Comparison of ENCODE assay signal across 16 cellular contexts in the genomic region with DNA sequence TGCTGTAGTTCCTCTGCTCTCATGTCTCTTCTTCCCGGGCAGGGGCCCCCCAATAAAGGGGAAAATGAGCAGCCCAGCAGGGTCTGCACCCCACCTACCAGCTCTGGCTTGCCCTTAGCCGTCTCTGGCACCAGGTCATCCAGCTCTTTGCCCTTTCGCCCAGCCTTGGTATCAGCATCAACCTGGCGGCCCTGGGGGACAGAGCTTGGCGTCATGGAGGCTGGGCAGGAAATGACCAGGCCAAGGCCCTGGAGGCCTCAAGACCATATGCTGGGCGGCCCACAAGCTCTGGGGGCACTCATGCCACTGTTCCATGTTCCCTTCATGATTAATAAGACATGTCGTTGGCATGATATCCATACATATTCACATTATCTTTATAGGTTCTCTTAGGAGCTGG. TPM values are rescaled to one million over a fixed set of nuclear protein-coding genes. Genes with fewer than 3 reads are reported as not detected.
DNase-seq lines count a peak whose midpoint lies in the region; ATAC-seq, FAIRE-seq and TF ChIP-seq lines count a peak whose summit lies in the region.
"Had no signal": no experiment of that assay in that cellular context is flagged by ENCODE, and none has a peak within 500 bp of the region (broad histone marks: within the 10 kb centered on the region; RNA-seq: fewer than 3 reads in every experiment).

No MANE protein-coding gene starts in this region.

- BruUV-seq in IMR-90 (replicated peaks; lab: Mats Ljungman, UMichigan) (no TSS peak), K562 (replicated peaks; lab: Mats Ljungman, UMichigan) (no TSS peak)

- H4K20me1 ChIP-seq in IMR-90 (ENCODE audit: insufficient read depth, low read length): no peaks in the 10 kb centered on the region; the same call in 1 of the 2 replicates
- no peaks in the 10 kb centered on the region for H4K20me1 ChIP-seq in K562 (replicated peaks; ENCODE audit: control insufficient read depth, insufficient read depth, low read length)

- H3K56ac ChIP-seq in IMR-90 (ENCODE audit: extremely low read depth, insufficient read depth, low read length): no peak overlapping the region

- H3K18ac ChIP-seq in IMR-90 (ENCODE audit: low read depth, low read length): no peak overlapping the region

- peaks cover 5 to 6% of the 10 kb centered on the region in 2 experiments for H3K79me1 ChIP-seq in IMR-90 (ENCODE audit: low read depth in 1 of 2, low read length in 2 of 2)

- H3K36me3 ChIP-seq in IMR-90 (ENCODE audit: control insufficient read depth, insufficient read depth, low read length): peaks cover 68% of the 10 kb centered on the region
- H3K36me3 ChIP-seq in K562 (ENCODE audit: control insufficient read depth, insufficient read depth, low read length): peaks cover 89% of the 10 kb centered on the region

- H2AK5ac ChIP-seq in IMR-90 (ENCODE audit: low read depth, low read length): no peak overlapping the region

- H2BK120ac ChIP-seq in IMR-90 (ENCODE audit: low read depth, low read length): no peak overlapping the region

- TF ChIP-seq POLR2A in IMR-90 (IDR thresholded peaks at IDR 0.05; ENCODE audit: low read depth, low read length): no peak
- no peak for TF ChIP-seq POLR2A in K562 (conservative IDR thresholded peaks at IDR 0.05)

- no peak overlapping the region for H4K5ac ChIP-seq in IMR-90 (ENCODE audit: low read depth, low read length)

- no peak overlapping the region for H3K9ac ChIP-seq in IMR-90 (ENCODE audit: low read depth, low read length)
- H3K9ac ChIP-seq in K562 (ENCODE audit: insufficient read depth in 1 of 2, low read depth in 2 of 2, low read length in 2 of 2): no peak overlapping the region
- H3K9ac ChIP-seq: BLaER1 treated with 17β-estradiol and CSF1 and Interleukin-3, amounts not matched to agents 10 nM and 100 nM; GM23248 had no signal

- H3K27me3 ChIP-seq in IMR-90 (ENCODE audit: control insufficient read depth, insufficient read depth, low read length) (no peaks in the 10 kb centered on the region), K562 (ENCODE audit: control insufficient read depth in 2 of 2, insufficient read depth in 2 of 2, low read length in 2 of 2) (no peaks in the 10 kb centered on the region)
- H3K27me3 ChIP-seq: BLaER1 treated with 17β-estradiol and CSF1 and Interleukin-3, amounts not matched to agents 10 nM and 100 nM had no signal

- no peak for TF ChIP-seq RAD21 in IMR-90 (IDR thresholded peaks at IDR 0.05; ENCODE audit: low read length)
- TF ChIP-seq RAD21 in K562 (CRISPR knock-in tag; conservative IDR thresholded peaks at IDR 0.05 in 1 of 2, IDR thresholded peaks at IDR 0.05 in 1 of 2): no peak

- no peaks in the 10 kb centered on the region for H3K79me2 ChIP-seq in K562 (ENCODE audit: control insufficient read depth, insufficient read depth, low read length)

- H3K4me2 ChIP-seq in IMR-90 (ENCODE audit: low read depth, low read length) (no peak overlapping the region), K562 (ENCODE audit: insufficient read depth, low read length) (no peak overlapping the region)
- H3K4me2 ChIP-seq: BLaER1 treated with 17β-estradiol and CSF1 and Interleukin-3, amounts not matched to agents 10 nM and 100 nM had no signal

- 100% methylated on average over 3 of the region's 7 CpGs; no CpG with 5 or more reads in 1 of the 2 experiments for WGBS in IMR-90 (ENCODE audit: extremely low coverage in 2 of 2, insufficient read length in 1 of 2), 2 experiments
- 94% methylated on average over 7 of the region's 7 CpGs for WGBS in K562 (ENCODE audit: insufficient coverage, low coverage, missing lambda C conversion rate)

- no peak overlapping the region for H3K4me3 ChIP-seq in IMR-90 (ENCODE audit: insufficient read depth, low read depth, low read length)
- no peak overlapping the region for H3K4me3 ChIP-seq in K562
- H3K4me3 ChIP-seq: BLaER1 treated with 17β-estradiol and CSF1 and Interleukin-3, amounts not matched to agents 10 nM and 100 nM; GM23248 had no signal

- no peaks in the 10 kb centered on the region for H3K4me1 ChIP-seq in IMR-90 (ENCODE audit: control insufficient read depth, insufficient read depth, low read length)
- H3K4me1 ChIP-seq in K562 (replicated peaks in 1 of 2; ENCODE audit: control insufficient read depth in 2 of 2, insufficient read depth in 2 of 2, low read length in 2 of 2): peaks cover 0 to 3% of the 10 kb centered on the region in 2 experiments; a peak in 2 of 5 replicates

- H3K36me3 Mint-ChIP-seq in activated T-cell treated with anti-CD3 and anti-CD28 coated beads, Interleukin-2, amount 50 U/mL, for 24 hours (ENCODE audit: low read depth): peaks cover 95% of the 10 kb centered on the region
- H3K36me3 Mint-ChIP-seq in stimulated activated effector memory CD8-positive, alpha-beta T cell treated with anti-CD3 and anti-CD28 coated beads, Interleukin-12 subunit alpha, Interleukin-12 subunit beta, amount 100 ng/mL, for 72 hours: peaks cover 100% of the 10 kb centered on the region

- no peak overlapping the region for H2BK15ac ChIP-seq in IMR-90 (ENCODE audit: low read depth, low read length)

- H2AK9ac ChIP-seq in IMR-90 (replicated peaks; ENCODE audit: low read depth, low read length, poor library complexity): peak overlapping the region; percentile 13

- no peak overlapping the region for H2BK20ac ChIP-seq in IMR-90 (ENCODE audit: low read depth, low read length)

- in situ Hi-C loops in IMR-90 (cut with MboI; ENCODE audit: low sequenced_read_pairs): no loop called here
- in situ Hi-C loops in K562 (cut with MboI): no loop called here

- no peak overlapping the region for H3K23ac ChIP-seq in IMR-90 (ENCODE audit: low read depth, low read length)

- DNase-seq in activated T-cell treated with anti-CD3 and anti-CD28 coated beads, Interleukin-2, amount 50 U/mL, for 24 hours: no peak
- DNase-seq in activated T-cell treated with anti-CD3 and anti-CD28 coated beads for 4 hours (no peak), IMR-90 (no peak), K562 (ENCODE audit: extremely low read depth in 1 of 4, low spot score in 3 of 4) (no peak)
- no peak for DNase-seq in stimulated activated effector memory CD8-positive, alpha-beta T cell treated with anti-CD3 and anti-CD28 coated beads, Interleukin-12 subunit alpha, Interleukin-12 subunit beta, amount 100 ng/mL, for 72 hours (ENCODE audit: low spot score in 2 of 2)
- DNase-seq: ACHN; Calu3; CD4-positive, alpha-beta T cell; DMS 273 treated with DMSO at 0.1 percent for 48 hours; GM23248 had no signal

- H2AFZ ChIP-seq in IMR-90 (replicated peaks; ENCODE audit: low read length, poor library complexity) (no peak overlapping the region), K562 (ENCODE audit: low read depth, low read length) (no peak overlapping the region)
- H2AFZ ChIP-seq: GM23248 had no signal

- ATAC-seq in IMR-90 (ENCODE audit: low read depth): no peak
- no peak for ATAC-seq in K562
- no peak for ATAC-seq in stimulated activated effector memory CD8-positive, alpha-beta T cell treated with anti-CD3 and anti-CD28 coated beads, Interleukin-12 subunit alpha, Interleukin-12 subunit beta, amount 100 ng/mL, for 72 hours
- no peak for ATAC-seq in GM21786 (IDR thresholded peaks at IDR 0.05; ENCODE audit: unreplicated experiment)
- no peak for ATAC-seq in HG02840 (IDR thresholded peaks at IDR 0.05; ENCODE audit: low FRiP score, unreplicated experiment)
- ATAC-seq: HCT116 had no signal

- H3K9me3 ChIP-seq in IMR-90 (ENCODE audit: control insufficient read depth, insufficient read depth, low read length) (no peaks in the 10 kb centered on the region), K562 (replicated peaks; ENCODE audit: control insufficient read depth, insufficient read depth, low read depth, low read length) (no peaks in the 10 kb centered on the region)
- H3K9me3 ChIP-seq: BLaER1 treated with 17β-estradiol and CSF1 and Interleukin-3, amounts not matched to agents 10 nM and 100 nM had no signal

- intact Hi-C loops in IMR-90 (cut with micrococcal nuclease): no loop called here
- intact Hi-C loops in K562 (cut with micrococcal nuclease): no loop called here

- TF ChIP-seq CTCF in IMR-90 (conservative IDR thresholded peaks at IDR 0.05; ENCODE audit: low read depth, low read length) (no peak), K562 (IDR thresholded peaks at IDR 0.05 in 2 of 3, conservative IDR thresholded peaks at IDR 0.05 in 1 of 3; ENCODE audit: insufficient read depth in 2 of 3, low read depth in 1 of 3, low read length in 3 of 3) (no peak)

- H3K27ac Mint-ChIP-seq in activated T-cell treated with anti-CD3 and anti-CD28 coated beads, Interleukin-2, amount 50 U/mL, for 24 hours: peak overlapping the region; percentile 70
- H3K27ac Mint-ChIP-seq in stimulated activated effector memory CD8-positive, alpha-beta T cell treated with anti-CD3 and anti-CD28 coated beads, Interleukin-12 subunit alpha, Interleukin-12 subunit beta, amount 100 ng/mL, for 72 hours: peak overlapping the region; percentile 87
- H3K27ac Mint-ChIP-seq: CD4-positive, alpha-beta T cell had no signal

- no peaks in the 10 kb centered on the region for H3K9me3 Mint-ChIP-seq in activated T-cell treated with anti-CD3 and anti-CD28 coated beads, Interleukin-2, amount 50 U/mL, for 24 hours
- H3K9me3 Mint-ChIP-seq in stimulated activated effector memory CD8-positive, alpha-beta T cell treated with anti-CD3 and anti-CD28 coated beads, Interleukin-12 subunit alpha, Interleukin-12 subunit beta, amount 100 ng/mL, for 72 hours: no peaks in the 10 kb centered on the region
- H3K9me3 Mint-ChIP-seq: CD4-positive, alpha-beta T cell had no signal

- H4K8ac ChIP-seq in IMR-90 (ENCODE audit: low read depth in 2 of 2, low read length in 2 of 2): no peak overlapping the region

- no peak for FAIRE-seq in K562 (lab: Jason Lieb, UNC)
- FAIRE-seq: GM18507, H54 had no signal

- no peak overlapping the region for H3K14ac ChIP-seq in IMR-90 (replicated peaks; ENCODE audit: low read depth, low read length)

- no peak for TF ChIP-seq EP300 in K562 (IDR thresholded peaks at IDR 0.05; ENCODE audit: low read length)

- dilution Hi-C loops in IMR-90 (cut with HindIII; ENCODE audit: low sequenced_read_pairs, unreplicated experiment): no loop called here

- no peaks in the 10 kb centered on the region for H3K27me3 Mint-ChIP-seq in activated T-cell treated with anti-CD3 and anti-CD28 coated beads, Interleukin-2, amount 50 U/mL, for 24 hours
- H3K27me3 Mint-ChIP-seq: CD4-positive, alpha-beta T cell had no signal

- H2BK5ac ChIP-seq in IMR-90 (ENCODE audit: low read depth, low read length, poor library complexity, severe bottlenecking): no peak overlapping the region

- H3K4me3 Mint-ChIP-seq in activated T-cell treated with anti-CD3 and anti-CD28 coated beads, Interleukin-2, amount 50 U/mL, for 24 hours: no peak overlapping the region
- no peak overlapping the region for H3K4me3 Mint-ChIP-seq in stimulated activated effector memory CD8-positive, alpha-beta T cell treated with anti-CD3 and anti-CD28 coated beads, Interleukin-12 subunit alpha, Interleukin-12 subunit beta, amount 100 ng/mL, for 72 hours
- H3K4me3 Mint-ChIP-seq: CD4-positive, alpha-beta T cell had no signal

- H3K27ac ChIP-seq in IMR-90 (ENCODE audit: insufficient read depth, low read length): no peak overlapping the region
- H3K27ac ChIP-seq in K562 (ENCODE audit: extremely low read depth, low read depth, low read length): no peak overlapping the region
- H3K27ac ChIP-seq: BLaER1 treated with 17β-estradiol and CSF1 and Interleukin-3, amounts not matched to agents 10 nM and 100 nM; GM23248 had no signal

- POLR2A ChIA-PET in IMR-90 (lab: Charles Lee; ENCODE audit: unreplicated experiment): no interaction called here
- POLR2A ChIA-PET in K562 (lab: Yijun Ruan, JAX): interaction anchor here (1.1 to 8.7 kb wide), 3 partner anchors 10 to 31 kb away, joined by 3 to 124 read pairs (median 4); a partner anchor contains a TSS

- H3K9me1 ChIP-seq in IMR-90 (ENCODE audit: insufficient read depth, low read length) (no peaks in the 10 kb centered on the region; the same call in 1 of the 2 replicates), K562 (ENCODE audit: control insufficient read depth, insufficient read depth, low read length) (no peaks in the 10 kb centered on the region)

- no peak overlapping the region for H4K91ac ChIP-seq in IMR-90 (ENCODE audit: insufficient read depth, low read depth, low read length)

- H3K4me1 Mint-ChIP-seq in activated T-cell treated with anti-CD3 and anti-CD28 coated beads, Interleukin-2, amount 50 U/mL, for 24 hours (ENCODE audit: low read depth): no peaks in the 10 kb centered on the region
- H3K4me1 Mint-ChIP-seq in stimulated activated effector memory CD8-positive, alpha-beta T cell treated with anti-CD3 and anti-CD28 coated beads, Interleukin-12 subunit alpha, Interleukin-12 subunit beta, amount 100 ng/mL, for 72 hours: no peaks in the 10 kb centered on the region

- CTCF ChIA-PET in IMR-90 (lab: Yijun Ruan, JAX) (no interaction called here), K562 (lab: Yijun Ruan, JAX; ENCODE audit: low intra/inter-chr PET ratio) (no interaction called here)

- no peak overlapping the region for H3K4ac ChIP-seq in IMR-90 (ENCODE audit: low read depth, low read length)

RNA-seq across cellular contexts. Expression of a gene that starts 14.7 kb away (rescaled TPM):
- total RNA-seq in IMR-90 (2012; rRNA removed): 4,816 and 6,155 TPM in 2 replicates
- polyA plus RNA-seq in IMR-90 (2012; rRNA removed): 6,979 and 8,569 TPM in 2 replicates
- 4,737 and 9,751 TPM in 2 replicates for polyA plus RNA-seq in IMR-90 (2012; cell fraction: cytosol; rRNA removed)
- 1,664 and 4,642 TPM in 2 replicates for polyA plus RNA-seq in IMR-90 (2012; cell fraction: nucleus; rRNA removed; ENCODE audit: low replicate concordance)
- total RNA-seq in K562 (2011; cell fraction: chromatin; rRNA removed; ENCODE audit: low replicate concordance): 310 and 505 TPM in 2 replicates
- total RNA-seq in K562 (2011; cell fraction: nucleolus; rRNA removed): 376 and 393 TPM in 2 replicates
- total RNA-seq in K562 (2011; cell fraction: nucleoplasm; rRNA removed): 418 and 429 TPM in 2 replicates
- total RNA-seq in K562 (2014; rRNA removed): 732 and 768 TPM in 2 replicates
- 816 and 934 TPM in 2 replicates for total RNA-seq in K562 (2014; rRNA removed; fragmentation: Illumina TruSeq; extraction: Trizol)
- 939 and 958 TPM in 2 replicates for total RNA-seq in K562 (2015; rRNA removed; fragmentation: Illumina TruSeq; extraction: Trizol)
- total RNA-seq in K562 (2021): 535 and 557 TPM in 2 replicates
- polyA plus RNA-seq in K562 (2011; rRNA removed): 1,427 and 1,548 TPM in 2 replicates
- 926 and 1,517 TPM in 2 replicates for polyA plus RNA-seq in K562 (2011; cell fraction: cytosol; rRNA removed)
- 539 and 809 TPM in 2 replicates for polyA plus RNA-seq in K562 (2011; cell fraction: nucleus; rRNA removed)
- polyA plus RNA-seq in K562 (2012): 904 and 962 TPM in 2 replicates
- polyA plus RNA-seq in K562 (2014; fragmentation: Illumina TruSeq; extraction: Trizol): 745 and 824 TPM in 2 replicates
- 1,000 to 10,000 TPM; 1,377 to 1,664 TPM for polyA plus RNA-seq in K562 (2014; fragmentation: Nextera tagmentation; extraction: Ambion mirVana)
- 954 and 1,028 TPM in 2 replicates for polyA plus RNA-seq in K562 (2014; rRNA removed)
- polyA minus RNA-seq in K562 (2011; rRNA and poly(A)+ RNA removed): 374 and 408 TPM in 2 replicates
- polyA minus RNA-seq in K562 (2011; cell fraction: cytosol; rRNA and poly(A)+ RNA removed): 157 and 158 TPM in 2 replicates
- polyA minus RNA-seq in K562 (2011; cell fraction: nucleus; rRNA and poly(A)+ RNA removed): 136 and 283 TPM in 2 replicates

RNA-seq across cellular contexts. Expression of a gene that starts 16.4 kb away (rescaled TPM):
- total RNA-seq in IMR-90 (2012; rRNA removed) (41.4 and 42.3 TPM in 2 replicates), K562 (2014; rRNA removed) (30.8 and 32.4 TPM in 2 replicates), K562 (2014; rRNA removed; fragmentation: Illumina TruSeq; extraction: Trizol) (36.6 and 41.1 TPM in 2 replicates), K562 (2015; rRNA removed; fragmentation: Illumina TruSeq; extraction: Trizol) (35.0 and 35.9 TPM in 2 replicates), K562 (2021) (70.2 and 86.0 TPM in 2 replicates)
- polyA plus RNA-seq in IMR-90 (2012; rRNA removed) (43.8 and 44.3 TPM in 2 replicates), K562 (2011; rRNA removed) (45.1 and 64.6 TPM in 2 replicates), K562 (2014; fragmentation: Illumina TruSeq; extraction: Trizol) (75.9 and 84.8 TPM in 2 replicates), K562 (2014; fragmentation: Nextera tagmentation; extraction: Ambion mirVana) (10 to 100 TPM; 11.9 to 29.1 TPM), K562 (2014; rRNA removed) (49.8 and 54.0 TPM in 2 replicates)
- 13.3 and 20.0 TPM in 2 replicates for polyA plus RNA-seq in IMR-90 (2012; cell fraction: cytosol; rRNA removed)
- polyA plus RNA-seq in IMR-90 (2012; cell fraction: nucleus; rRNA removed; ENCODE audit: low replicate concordance): 107 and 224 TPM in 2 replicates
- total RNA-seq in K562 (2011; cell fraction: chromatin; rRNA removed; ENCODE audit: low replicate concordance): 585 and 631 TPM in 2 replicates
- 245 and 259 TPM in 2 replicates for total RNA-seq in K562 (2011; cell fraction: nucleolus; rRNA removed)
- total RNA-seq in K562 (2011; cell fraction: nucleoplasm; rRNA removed): 295 and 306 TPM in 2 replicates
- 21.5 and 23.9 TPM in 2 replicates for polyA plus RNA-seq in K562 (2011; cell fraction: cytosol; rRNA removed)
- 217 and 238 TPM in 2 replicates for polyA plus RNA-seq in K562 (2011; cell fraction: nucleus; rRNA removed)
- 80.2 and 85.8 TPM in 2 replicates for polyA plus RNA-seq in K562 (2012)
- 86.2 and 108 TPM in 2 replicates for polyA minus RNA-seq in K562 (2011; rRNA and poly(A)+ RNA removed)
- 50.7 and 61.7 TPM in 2 replicates for polyA minus RNA-seq in K562 (2011; cell fraction: cytosol; rRNA and poly(A)+ RNA removed)
- 101 and 155 TPM in 2 replicates for polyA minus RNA-seq in K562 (2011; cell fraction: nucleus; rRNA and poly(A)+ RNA removed)

RNA-seq across cellular contexts. Expression of a gene that starts 20.5 kb away (rescaled TPM):
- 78.3 and 90.0 TPM in 2 replicates for total RNA-seq in IMR-90 (2012; rRNA removed)
- polyA plus RNA-seq in IMR-90 (2012; rRNA removed): 112 and 117 TPM in 2 replicates
- 121 and 135 TPM in 2 replicates for polyA plus RNA-seq in IMR-90 (2012; cell fraction: cytosol; rRNA removed)
- polyA plus RNA-seq in IMR-90 (2012; cell fraction: nucleus; rRNA removed; ENCODE audit: low replicate concordance): 47.4 and 68.8 TPM in 2 replicates
- 35.1 and 55.9 TPM in 2 replicates for total RNA-seq in K562 (2011; cell fraction: chromatin; rRNA removed; ENCODE audit: low replicate concordance)
- 41.3 and 44.7 TPM in 2 replicates for total RNA-seq in K562 (2011; cell fraction: nucleolus; rRNA removed)
- total RNA-seq in K562 (2011; cell fraction: nucleoplasm; rRNA removed): 39.9 and 49.7 TPM in 2 replicates
- 67.3 and 70.7 TPM in 2 replicates for total RNA-seq in K562 (2014; rRNA removed)
- 32.9 and 42.8 TPM in 2 replicates for total RNA-seq in K562 (2014; rRNA removed; fragmentation: Illumina TruSeq; extraction: Trizol)
- total RNA-seq in K562 (2015; rRNA removed; fragmentation: Illumina TruSeq; extraction: Trizol): 65.2 and 69.4 TPM in 2 replicates
- total RNA-seq in K562 (2021): 77.3 and 95.4 TPM in 2 replicates
- 65.7 and 66.5 TPM in 2 replicates for polyA plus RNA-seq in K562 (2011; rRNA removed)
- 64.6 and 71.6 TPM in 2 replicates for polyA plus RNA-seq in K562 (2011; cell fraction: cytosol; rRNA removed)
- polyA plus RNA-seq in K562 (2011; cell fraction: nucleus; rRNA removed): 40.3 and 43.8 TPM in 2 replicates
- 67.7 and 86.1 TPM in 2 replicates for polyA plus RNA-seq in K562 (2012)
- polyA plus RNA-seq in K562 (2014; fragmentation: Illumina TruSeq; extraction: Trizol): 55.7 and 65.2 TPM in 2 replicates
- 10 to 100 TPM; 48.2 to 68.6 TPM for polyA plus RNA-seq in K562 (2014; fragmentation: Nextera tagmentation; extraction: Ambion mirVana)
- 69.7 and 75.5 TPM in 2 replicates for polyA plus RNA-seq in K562 (2014; rRNA removed)
- polyA minus RNA-seq in K562 (2011; rRNA and poly(A)+ RNA removed): 29.8 and 36.9 TPM in 2 replicates
- 14.5 and 23.7 TPM in 2 replicates for polyA minus RNA-seq in K562 (2011; cell fraction: cytosol; rRNA and poly(A)+ RNA removed)
- polyA minus RNA-seq in K562 (2011; cell fraction: nucleus; rRNA and poly(A)+ RNA removed): 14.0 and 19.5 TPM in 2 replicates

RNA-seq across cellular contexts. Expression of a gene that starts 44.8 kb away (rescaled TPM):
- 137 and 150 TPM in 2 replicates for total RNA-seq in IMR-90 (2012; rRNA removed)
- polyA plus RNA-seq in IMR-90 (2012; rRNA removed): 153 and 157 TPM in 2 replicates
- 133 and 158 TPM in 2 replicates for polyA plus RNA-seq in IMR-90 (2012; cell fraction: cytosol; rRNA removed)
- 156 and 212 TPM in 2 replicates for polyA plus RNA-seq in IMR-90 (2012; cell fraction: nucleus; rRNA removed; ENCODE audit: low replicate concordance)
- total RNA-seq in K562 (2011; cell fraction: chromatin; rRNA removed; ENCODE audit: low replicate concordance): 495 and 946 TPM in 2 replicates
- total RNA-seq in K562 (2011; cell fraction: nucleolus; rRNA removed): 651 and 665 TPM in 2 replicates
- total RNA-seq in K562 (2011; cell fraction: nucleoplasm; rRNA removed): 590 and 653 TPM in 2 replicates
- total RNA-seq in K562 (2014; rRNA removed): 176 and 237 TPM in 2 replicates
- 113 and 132 TPM in 2 replicates for total RNA-seq in K562 (2014; rRNA removed; fragmentation: Illumina TruSeq; extraction: Trizol)
- 132 and 133 TPM in 2 replicates for total RNA-seq in K562 (2015; rRNA removed; fragmentation: Illumina TruSeq; extraction: Trizol)
- 237 and 251 TPM in 2 replicates for total RNA-seq in K562 (2021)
- 164 and 228 TPM in 2 replicates for polyA plus RNA-seq in K562 (2011; rRNA removed)
- polyA plus RNA-seq in K562 (2011; cell fraction: cytosol; rRNA removed): 207 and 344 TPM in 2 replicates
- 429 and 469 TPM in 2 replicates for polyA plus RNA-seq in K562 (2011; cell fraction: nucleus; rRNA removed)
- polyA plus RNA-seq in K562 (2012): 168 and 357 TPM in 2 replicates
- 396 and 420 TPM in 2 replicates for polyA plus RNA-seq in K562 (2014; fragmentation: Illumina TruSeq; extraction: Trizol)
- 100 to 1,000 TPM; 156 to 194 TPM for polyA plus RNA-seq in K562 (2014; fragmentation: Nextera tagmentation; extraction: Ambion mirVana)
- 146 and 160 TPM in 2 replicates for polyA plus RNA-seq in K562 (2014; rRNA removed)
- polyA minus RNA-seq in K562 (2011; rRNA and poly(A)+ RNA removed): 245 and 274 TPM in 2 replicates
- polyA minus RNA-seq in K562 (2011; cell fraction: cytosol; rRNA and poly(A)+ RNA removed): 212 and 259 TPM in 2 replicates
- polyA minus RNA-seq in K562 (2011; cell fraction: nucleus; rRNA and poly(A)+ RNA removed): 126 and 169 TPM in 2 replicates

RNA-seq across cellular contexts. Expression of a gene that starts 48.9 kb away (rescaled TPM):
- total RNA-seq in IMR-90 (2012; rRNA removed) (191 and 272 TPM in 2 replicates), K562 (2014; rRNA removed) (28.7 and 39.7 TPM in 2 replicates), K562 (2014; rRNA removed; fragmentation: Illumina TruSeq; extraction: Trizol) (32.2 and 33.8 TPM in 2 replicates), K562 (2015; rRNA removed; fragmentation: Illumina TruSeq; extraction: Trizol) (28.2 and 29.0 TPM in 2 replicates), K562 (2021) (37.1 and 40.6 TPM in 2 replicates)
- polyA plus RNA-seq in IMR-90 (2012; rRNA removed) (112 and 125 TPM in 2 replicates), K562 (2011; rRNA removed) (45.4 and 63.8 TPM in 2 replicates), K562 (2014; fragmentation: Illumina TruSeq; extraction: Trizol) (46.8 and 53.2 TPM in 2 replicates), K562 (2014; fragmentation: Nextera tagmentation; extraction: Ambion mirVana) (10 to 100 TPM; 29.7 to 30.0 TPM), K562 (2014; rRNA removed) (36.0 and 39.3 TPM in 2 replicates)
- polyA plus RNA-seq in IMR-90 (2012; cell fraction: cytosol; rRNA removed): 83.1 and 122 TPM in 2 replicates
- polyA plus RNA-seq in IMR-90 (2012; cell fraction: nucleus; rRNA removed; ENCODE audit: low replicate concordance): 45.0 and 90.2 TPM in 2 replicates
- total RNA-seq in K562 (2011; cell fraction: chromatin; rRNA removed; ENCODE audit: low replicate concordance): 38.1 and 80.4 TPM in 2 replicates
- 46.2 and 48.2 TPM in 2 replicates for total RNA-seq in K562 (2011; cell fraction: nucleolus; rRNA removed)
- total RNA-seq in K562 (2011; cell fraction: nucleoplasm; rRNA removed): 35.6 and 42.0 TPM in 2 replicates
- 85.1 and 97.2 TPM in 2 replicates for polyA plus RNA-seq in K562 (2011; cell fraction: cytosol; rRNA removed)
- polyA plus RNA-seq in K562 (2011; cell fraction: nucleus; rRNA removed): 35.0 and 44.2 TPM in 2 replicates
- 22.7 and 44.3 TPM in 2 replicates for polyA plus RNA-seq in K562 (2012)
- polyA minus RNA-seq in K562 (2011; rRNA and poly(A)+ RNA removed): 94.3 and 95.6 TPM in 2 replicates
- 44.2 and 59.1 TPM in 2 replicates for polyA minus RNA-seq in K562 (2011; cell fraction: cytosol; rRNA and poly(A)+ RNA removed)
- polyA minus RNA-seq in K562 (2011; cell fraction: nucleus; rRNA and poly(A)+ RNA removed): 19.4 and 38.8 TPM in 2 replicates
